In the genomic region with DNA sequence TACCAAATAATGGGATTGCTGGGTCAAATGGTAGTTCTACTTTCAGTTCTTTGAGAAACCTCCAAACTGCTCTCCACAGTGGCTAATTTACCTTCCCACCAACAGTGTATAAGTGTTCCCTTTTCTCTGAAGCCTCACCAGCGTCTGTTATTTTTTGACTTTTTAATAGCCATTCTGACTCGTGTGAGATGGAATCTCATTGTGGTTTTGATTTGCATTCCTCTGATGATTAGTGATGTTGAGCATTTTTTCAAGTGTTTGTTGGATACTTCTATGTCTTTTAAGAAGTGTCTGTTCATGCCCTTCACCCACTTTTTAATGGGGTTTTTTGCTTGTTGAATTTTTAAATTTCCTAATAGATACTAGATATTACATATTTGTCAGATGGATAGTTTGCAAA, we compare ENCODE assay signal across 21 cellular contexts. TPM values are rescaled to one million over a fixed set of nuclear protein-coding genes. Genes with fewer than 3 reads are reported as not detected.
DNase-seq lines count a peak whose midpoint lies in the region; ATAC-seq and TF ChIP-seq lines count a peak whose summit lies in the region.
"Had no signal": no experiment of that assay in that cellular context is flagged by ENCODE, and none has a peak within 500 bp of the region (broad histone marks: within the 10 kb centered on the region; RNA-seq: fewer than 3 reads in every experiment).

No MANE protein-coding gene starts in this region.

- H3K4me2 ChIP-seq in fibroblast of lung (ENCODE audit: extremely low read depth, insufficient read depth, low read length) (no peak overlapping the region), Karpas-422 (ENCODE audit: low read depth, low read length, poor library complexity, severe bottlenecking) (no peak overlapping the region)

- H3K27me3 ChIP-seq in fibroblast of lung (ENCODE audit: control insufficient read depth, insufficient read depth, low read length), result no peaks in the 10 kb centered on the region
- H3K27me3 ChIP-seq in effector memory CD4-positive, alpha-beta T cell (replicated peaks; ENCODE audit: control insufficient read depth, insufficient read depth, low read length, poor library complexity, severe bottlenecking), result no peaks in the 10 kb centered on the region
- H3K27me3 ChIP-seq in Karpas-422 (ENCODE audit: low read length), result no peaks in the 10 kb centered on the region
- H3K27me3 ChIP-seq: thyroid gland had no signal

- no peaks in the 10 kb centered on the region for H3K4me1 ChIP-seq in fibroblast of lung (ENCODE audit: control insufficient read depth, extremely low read depth, insufficient read depth, low read length)
- H3K4me1 ChIP-seq in effector memory CD4-positive, alpha-beta T cell (ENCODE audit: control insufficient read depth, insufficient read depth, low read length, poor library complexity, severe bottlenecking), result no peaks in the 10 kb centered on the region
- H3K4me1 ChIP-seq in Karpas-422 (ENCODE audit: low read length), result no peaks in the 10 kb centered on the region

- H3K9me3 ChIP-seq in fibroblast of lung (ENCODE audit: control insufficient read depth, insufficient read depth, low read depth, low read length) (no peaks in the 10 kb centered on the region), Karpas-422 (ENCODE audit: low read length) (no peaks in the 10 kb centered on the region)
- H3K9me3 ChIP-seq in effector memory CD4-positive, alpha-beta T cell (ENCODE audit: control insufficient read depth, low read length), result peaks cover 1% of the 10 kb centered on the region
- H3K9me3 ChIP-seq: thyroid gland had no signal

- H3K36me3 ChIP-seq in fibroblast of lung (ENCODE audit: control insufficient read depth, insufficient read depth, low read length) (no peaks in the 10 kb centered on the region), Karpas-422 (ENCODE audit: insufficient read depth, low read length) (peaks cover 11% of the 10 kb centered on the region)
- H3K36me3 ChIP-seq in effector memory CD4-positive, alpha-beta T cell (ENCODE audit: control insufficient read depth, insufficient read depth, low read length), result peaks cover 4% of the 10 kb centered on the region
- H3K36me3 ChIP-seq: thyroid gland had no signal

- no peak for TF ChIP-seq CTCF in fibroblast of lung (conservative IDR thresholded peaks at IDR 0.05 in 1 of 2, IDR thresholded peaks at IDR 0.05 in 1 of 2; ENCODE audit: low read depth in 1 of 2, low read length in 2 of 2)

- H3K79me2 ChIP-seq in fibroblast of lung (ENCODE audit: control insufficient read depth, insufficient read depth, low read length) (no peaks in the 10 kb centered on the region), Karpas-422 (ENCODE audit: low read length) (no peaks in the 10 kb centered on the region)

- H2AFZ ChIP-seq in fibroblast of lung (ENCODE audit: low read length), result no peak overlapping the region
- no peak overlapping the region for H2AFZ ChIP-seq in Karpas-422 (ENCODE audit: low read length)

- no peak overlapping the region for H3K27ac ChIP-seq in fibroblast of lung (ENCODE audit: insufficient read depth, low read length)
- H3K27ac ChIP-seq in effector memory CD4-positive, alpha-beta T cell (ENCODE audit: insufficient read depth, low read length, poor library complexity, severe bottlenecking), result no peak overlapping the region
- H3K27ac ChIP-seq in Karpas-422 (ENCODE audit: low read length), result no peak overlapping the region
- H3K27ac ChIP-seq: skin epidermis, thyroid gland had no signal

- H4K20me1 ChIP-seq in fibroblast of lung (ENCODE audit: control insufficient read depth, extremely low read depth, insufficient read depth, low read length) (no peaks in the 10 kb centered on the region), Karpas-422 (ENCODE audit: insufficient read depth, low read depth, low read length) (no peaks in the 10 kb centered on the region)

- DNase-seq in HCEC 1CT (peak; percentile 57), fibroblast of lung (ENCODE audit: low read depth in 2 of 2) (peak; percentile 37 to 77), renal cortical epithelial cell (ENCODE audit: low read depth) (peak; percentile 74), NCI-H748 treated with DMSO at 0.1 percent for 48 hours (lab: John Stamatoyannopoulos, UW) (no peak), DMS 273 treated with DMSO at 0.1 percent for 48 hours (lab: John Stamatoyannopoulos, UW) (no peak), Karpas-422 (no peak)
- no peak for DNase-seq in effector memory CD4-positive, alpha-beta T cell
- DNase-seq: activated CD8-positive, alpha-beta memory T cell treated with anti-CD3 and anti-CD28 coated beads for 24 hours; amniotic stem cell; C1 segment of cervical spinal cord; cortex of kidney; DMS79; left colon; NCI-H1092 treated with DMSO at 0.1 percent for 48 hours; NCI-H2171; NK-92 treated with Interleukin-12 subunit alpha and Interleukin-12 subunit beta, amount 100 ng/mL, for 24 hours; T-helper 2 cell; thyroid gland had no signal

- H3K9ac ChIP-seq in fibroblast of lung (ENCODE audit: insufficient read depth, low read length), result no peak overlapping the region
- no peak overlapping the region for H3K9ac ChIP-seq in Karpas-422 (ENCODE audit: low read length)

- H3K4me3 ChIP-seq in fibroblast of lung (replicated peaks in 1 of 4; ENCODE audit: control extremely low read depth in 1 of 4, insufficient read depth in 1 of 4, low read depth in 3 of 4, low read length in 4 of 4) (no peak overlapping the region), Karpas-422 (ENCODE audit: low read length) (no peak overlapping the region)
- H3K4me3 ChIP-seq in effector memory CD4-positive, alpha-beta T cell (ENCODE audit: insufficient read depth, low read depth, low read length, poor library complexity, severe bottlenecking), result no peak overlapping the region
- H3K4me3 ChIP-seq: skin epidermis, thyroid gland had no signal

- ATAC-seq in SK-N-SH treated with all-trans-retinoic acid at 6 μM for 48 hours, result peak; percentile 53
- ATAC-seq: left colon, Right ventricle myocardium inferior had no signal

- no peaks in the 10 kb centered on the region for H3K9me2 ChIP-seq in Karpas-422 (replicated peaks; ENCODE audit: insufficient read depth, low read length)

TF ChIP-seq in SK-N-SH treated with all-trans-retinoic acid at 6 μM for 48 hours, 23 proteins besides CTCF, POLR2A, EP300 and RAD21:
- TF ChIP-seq TCF4 (CRISPR knock-in tag; IDR thresholded peaks at IDR 0.05; ENCODE audit: borderline replicate concordance), result no peak
- TF ChIP-seq ZFP30 (CRISPR knock-in tag; IDR thresholded peaks at IDR 0.05), result no peak
- TF ChIP-seq GLIS3 (CRISPR knock-in tag; IDR thresholded peaks at IDR 0.05), result no peak
- no peak for TF ChIP-seq ZNF70 (CRISPR knock-in tag; IDR thresholded peaks at IDR 0.05)
- TF ChIP-seq PPARA (CRISPR knock-in tag; IDR thresholded peaks at IDR 0.05; ENCODE audit: borderline replicate concordance), result no peak
- TF ChIP-seq, protein P1, sequence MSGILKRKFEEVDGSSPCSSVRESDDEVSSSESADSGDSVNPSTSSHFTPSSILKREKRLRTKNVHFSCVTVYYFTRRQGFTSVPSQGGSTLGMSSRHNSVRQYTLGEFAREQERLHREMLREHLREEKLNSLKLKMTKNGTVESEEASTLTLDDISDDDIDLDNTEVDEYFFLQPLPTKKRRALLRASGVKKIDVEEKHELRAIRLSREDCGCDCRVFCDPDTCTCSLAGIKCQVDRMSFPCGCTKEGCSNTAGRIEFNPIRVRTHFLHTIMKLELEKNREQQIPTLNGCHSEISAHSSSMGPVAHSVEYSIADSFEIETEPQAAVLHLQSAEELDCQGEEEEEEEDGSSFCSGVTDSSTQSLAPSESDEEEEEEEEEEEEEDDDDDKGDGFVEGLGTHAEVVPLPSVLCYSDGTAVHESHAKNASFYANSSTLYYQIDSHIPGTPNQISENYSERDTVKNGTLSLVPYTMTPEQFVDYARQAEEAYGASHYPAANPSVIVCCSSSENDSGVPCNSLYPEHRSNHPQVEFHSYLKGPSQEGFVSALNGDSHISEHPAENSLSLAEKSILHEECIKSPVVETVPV (CRISPR knock-in tag; IDR thresholded peaks at IDR 0.05), result no peak
- TF ChIP-seq OSR1 (CRISPR knock-in tag; IDR thresholded peaks at IDR 0.05), result no peak
- no peak for TF ChIP-seq ZNF565 (CRISPR knock-in tag; conservative IDR thresholded peaks at IDR 0.05; ENCODE audit: low read depth)
- no peak for TF ChIP-seq ZC3H10 (CRISPR knock-in tag; IDR thresholded peaks at IDR 0.05)
- TF ChIP-seq RARB (CRISPR knock-in tag; IDR thresholded peaks at IDR 0.05), result no peak
- TF ChIP-seq, protein P2, sequence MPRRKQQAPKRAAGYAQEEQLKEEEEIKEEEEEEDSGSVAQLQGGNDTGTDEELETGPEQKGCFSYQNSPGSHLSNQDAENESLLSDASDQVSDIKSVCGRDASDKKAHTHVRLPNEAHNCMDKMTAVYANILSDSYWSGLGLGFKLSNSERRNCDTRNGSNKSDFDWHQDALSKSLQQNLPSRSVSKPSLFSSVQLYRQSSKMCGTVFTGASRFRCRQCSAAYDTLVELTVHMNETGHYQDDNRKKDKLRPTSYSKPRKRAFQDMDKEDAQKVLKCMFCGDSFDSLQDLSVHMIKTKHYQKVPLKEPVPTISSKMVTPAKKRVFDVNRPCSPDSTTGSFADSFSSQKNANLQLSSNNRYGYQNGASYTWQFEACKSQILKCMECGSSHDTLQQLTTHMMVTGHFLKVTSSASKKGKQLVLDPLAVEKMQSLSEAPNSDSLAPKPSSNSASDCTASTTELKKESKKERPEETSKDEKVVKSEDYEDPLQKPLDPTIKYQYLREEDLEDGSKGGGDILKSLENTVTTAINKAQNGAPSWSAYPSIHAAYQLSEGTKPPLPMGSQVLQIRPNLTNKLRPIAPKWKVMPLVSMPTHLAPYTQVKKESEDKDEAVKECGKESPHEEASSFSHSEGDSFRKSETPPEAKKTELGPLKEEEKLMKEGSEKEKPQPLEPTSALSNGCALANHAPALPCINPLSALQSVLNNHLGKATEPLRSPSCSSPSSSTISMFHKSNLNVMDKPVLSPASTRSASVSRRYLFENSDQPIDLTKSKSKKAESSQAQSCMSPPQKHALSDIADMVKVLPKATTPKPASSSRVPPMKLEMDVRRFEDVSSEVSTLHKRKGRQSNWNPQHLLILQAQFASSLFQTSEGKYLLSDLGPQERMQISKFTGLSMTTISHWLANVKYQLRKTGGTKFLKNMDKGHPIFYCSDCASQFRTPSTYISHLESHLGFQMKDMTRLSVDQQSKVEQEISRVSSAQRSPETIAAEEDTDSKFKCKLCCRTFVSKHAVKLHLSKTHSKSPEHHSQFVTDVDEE (CRISPR knock-in tag; IDR thresholded peaks at IDR 0.05), result no peak
- TF ChIP-seq TOX (CRISPR knock-in tag; IDR thresholded peaks at IDR 0.05; ENCODE audit: borderline replicate concordance), result no peak

RNA-seq across cellular contexts. Expression of a gene that starts 28.4 kb away (rescaled TPM):
- 14.6 and 28.6 TPM in 2 replicates for total RNA-seq in fibroblast of lung
- polyA plus RNA-seq in fibroblast of lung, result 23.1 and 27.4 TPM in 2 replicates
- polyA plus RNA-seq in fibroblast of lung (2012), result 15.3 and 18.7 TPM in 2 replicates
- 12.4 and 20.9 TPM in 2 replicates for polyA minus RNA-seq in fibroblast of lung (ENCODE audit: low replicate concordance)
- 51.1 and 81.3 TPM in 2 replicates for total RNA-seq in renal cortical epithelial cell
- total RNA-seq in Karpas-422 (2014; rRNA removed; shearing (Covaris generic); ENCODE audit: low replicate concordance), result 14.5 and 17.2 TPM in 2 replicates

Comparison
In these comparisons a context has a peak if more than half of its experiments do, and no peak if none do; other contexts are left out.
1. DNase-seq: peak in HCEC 1CT (single experiment), fibroblast of lung (2 of 2) and renal cortical epithelial cell (single experiment); none in NCI-H748 treated with DMSO at 0.1 percent for 48 hours (single experiment), DMS 273 treated with DMSO at 0.1 percent for 48 hours (single experiment), effector memory CD4-positive, alpha-beta T cell (0 of 3) and Karpas-422 (single experiment).